Comparison of ENCODE assay signal across 8 cellular contexts in genomic region chr6:90295854-90296345, GRCh38. TPM values are rescaled to one million over a fixed set of nuclear protein-coding genes. Genes with fewer than 3 reads are reported as not detected.
DNase-seq lines count a peak whose midpoint lies in the region; ATAC-seq and TF ChIP-seq lines count a peak whose summit lies in the region.

No MANE protein-coding gene starts in this region.

- peaks cover 10% of the 10 kb centered on the region for H3F3A ChIP-seq in neural cell (ENCODE audit: insufficient read depth, low read length, poor library complexity, severe bottlenecking)

- H2AFZ ChIP-seq in neural cell (ENCODE audit: low read depth, low read length) = no peak overlapping the region

- H3K36me3 ChIP-seq in Peyer's patch (no peaks in the 10 kb centered on the region), neural cell (ENCODE audit: insufficient read depth, low read length) (no peaks in the 10 kb centered on the region), suprapubic skin (no peaks in the 10 kb centered on the region)

- H4K20me1 ChIP-seq in neural cell (ENCODE audit: insufficient read depth) = peaks cover 6% of the 10 kb centered on the region

- H3K27ac ChIP-seq in Peyer's patch (peak overlapping the region; percentile 83 to 90 (median 86)), foreskin keratinocyte (peak overlapping the region; percentile 78), neural cell (ENCODE audit: low read length) (peak overlapping the region; percentile 90), suprapubic skin (peak overlapping the region; percentile 92)

- TF ChIP-seq CTCF in Peyer's patch (IDR thresholded peaks at IDR 0.05) (no peak), foreskin keratinocyte (conservative IDR thresholded peaks at IDR 0.05) (peak; percentile 51), neural cell (IDR thresholded peaks at IDR 0.05; ENCODE audit: poor library complexity, severe bottlenecking) (peak; percentile 13), suprapubic skin (IDR thresholded peaks at IDR 0.05) (peak in 1 of 2 donors; percentile 20)

- TF ChIP-seq EP300 in neural cell (conservative IDR thresholded peaks at IDR 0.05; ENCODE audit: poor library complexity, severe bottlenecking) = peak; percentile 14
- no peak for TF ChIP-seq EP300 in suprapubic skin (IDR thresholded peaks at IDR 0.05)

- H3K4me1 ChIP-seq in Peyer's patch (peaks cover 0 to 14% (median 0%) of the 10 kb centered on the region in 4 donors), foreskin keratinocyte (no peaks in the 10 kb centered on the region), suprapubic skin (peaks cover 17% of the 10 kb centered on the region)

- no peak overlapping the region for H3K4me2 ChIP-seq in neural cell (ENCODE audit: low read length)

- H3K79me2 ChIP-seq in neural cell (replicated peaks; ENCODE audit: insufficient read depth, low read length) = peaks cover 50% of the 10 kb centered on the region

- H3K9me3 ChIP-seq in Peyer's patch (no peaks in the 10 kb centered on the region), neural cell (ENCODE audit: low read length) (no peaks in the 10 kb centered on the region), suprapubic skin (no peaks in the 10 kb centered on the region)

- H3K27me3 ChIP-seq in Peyer's patch = no peaks in the 10 kb centered on the region
- H3K27me3 ChIP-seq in foreskin keratinocyte = peaks cover 8% of the 10 kb centered on the region
- H3K27me3 ChIP-seq in neural cell (ENCODE audit: insufficient read depth, low read depth, low read length) = no peaks in the 10 kb centered on the region
- no peaks in the 10 kb centered on the region for H3K27me3 ChIP-seq in suprapubic skin

- peak overlapping the region; percentile 94 for H3K9ac ChIP-seq in neural cell (ENCODE audit: low read length)

- H3K9me2 ChIP-seq in neural cell (ENCODE audit: insufficient read depth, low read length) = no peaks in the 10 kb centered on the region

- WGBS in suprapubic skin = 1% methylated on average over 16 of the region's 59 CpGs

- DNase-seq in NCI-H146 (lab: John Stamatoyannopoulos, UW) = peak; percentile 34
- DNase-seq in NCI-H146 treated with DMSO at 0.1 percent for 48 hours (lab: John Stamatoyannopoulos, UW; ENCODE audit: unreplicated experiment) = no peak
- DNase-seq in Peyer's patch = peak; percentile 68 to 86 (median 74)
- DNase-seq in activated gamma-delta T cell treated with anti-CD3 and anti-CD28 coated beads, Interleukin-2, amount 50 U/mL, for 16 hours (ENCODE audit: low read depth) = peak; percentile 53
- peak; percentile 50 to 71 for DNase-seq in foreskin keratinocyte
- DNase-seq in suprapubic skin (ENCODE audit: low spot score in 2 of 2) = peak; percentile 80 to 82

- TF ChIP-seq RAD21 in neural cell (conservative IDR thresholded peaks at IDR 0.05) = no peak

- no peak for TF ChIP-seq POLR2A in Peyer's patch (IDR thresholded peaks at IDR 0.05)
- peak in 1 of 2 donors; percentile 12 for TF ChIP-seq POLR2A in suprapubic skin (IDR thresholded peaks at IDR 0.05)

- peak; percentile 31 for ATAC-seq in HG03469 (IDR thresholded peaks at IDR 0.05; ENCODE audit: unreplicated experiment)
- peak; percentile 65 for ATAC-seq in foreskin keratinocyte

- H3K4me3 ChIP-seq in Peyer's patch (peak overlapping the region; percentile 54 to 88 (median 80)), neural cell (ENCODE audit: low read length) (peak overlapping the region; percentile 89), suprapubic skin (peak overlapping the region; percentile 92)

TF ChIP-seq in neural cell, 6 proteins besides CTCF, POLR2A, EP300 and RAD21:
- TF ChIP-seq REST (IDR thresholded peaks at IDR 0.05; ENCODE audit: borderline replicate concordance) = no peak
- no peak for TF ChIP-seq TAF1 (IDR thresholded peaks at IDR 0.05; ENCODE audit: low read depth)
- no peak for TF ChIP-seq EZH2 (IDR thresholded peaks at IDR 0.05; ENCODE audit: borderline replicate concordance, insufficient read depth, low read length, poor library complexity, severe bottlenecking)
- peak; percentile 47 for TF ChIP-seq SMC3 (conservative IDR thresholded peaks at IDR 0.05; ENCODE audit: poor library complexity)
- peak; percentile 12 for TF ChIP-seq MXI1 (conservative IDR thresholded peaks at IDR 0.05; ENCODE audit: poor library complexity, severe bottlenecking)
- TF ChIP-seq POLR2AphosphoS5 (IDR thresholded peaks at IDR 0.05) = peak; percentile 49
TF ChIP-seq in neural cell: peak in this region for 3.

RNA-seq across cellular contexts. Expression of gene BACH2, which starts 0.7 kb away (rescaled TPM):
- total RNA-seq in Peyer's patch = 10 to 100 TPM in 2 of 4 donors, 1 to 10 TPM in 1, under 1 TPM in 1; 0.18 to 26.4 (median 8.2) TPM
- total RNA-seq in foreskin keratinocyte = 0.99 and 1.4 TPM in 2 replicates
- polyA plus RNA-seq in foreskin keratinocyte = 0.17 and 0.27 TPM in 2 replicates
- 45.5 and 52.7 TPM in 2 replicates for polyA plus RNA-seq in neural cell
- polyA minus RNA-seq in neural cell = 144 and 154 TPM in 2 replicates
- 10 to 100 TPM in 2 of 4 donors, 1 to 10 TPM in 2; 8.5 to 20.0 (median 13.3) TPM for total RNA-seq in suprapubic skin

Comparison
In these comparisons a context has a peak if more than half of its experiments do, and no peak if none do; other contexts are left out.
1. CTCF ChIP-seq: peak in foreskin keratinocyte (single experiment) and neural cell (single experiment); none in Peyer's patch (0 of 6).
2. Peak in every context shown above with its lines, with median percentiles within 50 percentile points of each other: H3K27ac ChIP-seq and H3K4me3 ChIP-seq.